10 cellular contexts compared by ENCODE assay signal in genomic region chr3:15102256-15102655, GRCh38. TPM values are rescaled to one million over a fixed set of nuclear protein-coding genes. Genes with fewer than 3 reads are reported as not detected.
DNase-seq lines count a peak whose midpoint lies in the region; ATAC-seq, FAIRE-seq and TF ChIP-seq lines count a peak whose summit lies in the region.
"Had no signal": no experiment of that assay in that cellular context is flagged by ENCODE, and none has a peak within 500 bp of the region (broad histone marks: within the 10 kb centered on the region; RNA-seq: fewer than 3 reads in every experiment).

No MANE protein-coding gene starts in this region.

- intact Hi-C loops in heart left ventricle (cut with DNase I) (loop anchor here in 3 of 10 donors (2.0 to 10.0 kb wide), 3 partner anchors 105 to 303 kb away; partner anchors contain the start of gene CAPN7 (in 2 of the 3)), pancreas (cut with DNase I) (no loop called here)

- 24 to 34% (median 29%) methylated on average over 4 of the region's 4 CpGs for WGBS in heart left ventricle, 4 donors
- WGBS in pancreas, 2 donors = 18 to 21% methylated on average over 4 of the region's 4 CpGs
- WGBS in mesendoderm (ENCODE audit: extremely low coverage, insufficient coverage, low lambda C conversion rate) = no CpG with 5 or more reads among the region's 4 CpGs

- ATAC-seq in heart left ventricle (peak; percentile 88 to 93 (median 90)), pancreas (peak; percentile 40 to 68 (median 52))
- ATAC-seq: naive thymus-derived CD4-positive, alpha-beta T cell had no signal

- H2BK15ac ChIP-seq in mesendoderm (replicated peaks; ENCODE audit: low read depth) = no peak overlapping the region

- H3K18ac ChIP-seq in mesendoderm (ENCODE audit: low read length) = no peak overlapping the region

- no peak overlapping the region for H3K9ac ChIP-seq in mesendoderm (ENCODE audit: low read length)

- H2BK120ac ChIP-seq in mesendoderm (ENCODE audit: low read depth, low read length) = no peak overlapping the region

- H4K8ac ChIP-seq in mesendoderm (ENCODE audit: low read depth, low read length) = no peak overlapping the region

- peaks cover 10% of the 10 kb centered on the region for H3K79me1 ChIP-seq in mesendoderm (ENCODE audit: low read length)

- H2BK5ac ChIP-seq in mesendoderm (ENCODE audit: low read length) = no peak overlapping the region

- peaks cover 9% of the 10 kb centered on the region for H3K79me2 ChIP-seq in mesendoderm (ENCODE audit: control insufficient read depth, insufficient read depth, low read length)

- peak overlapping the region; percentile 2; the same call in 1 of the 2 replicates for H3K27ac ChIP-seq in VCaP
- H3K27ac ChIP-seq in heart left ventricle = peak overlapping the region; percentile 74 to 94 (median 84)
- H3K27ac ChIP-seq in pancreas = peak overlapping the region in 1 of 4 donors; percentile 37
- no peak overlapping the region for H3K27ac ChIP-seq in mesendoderm (ENCODE audit: low read depth, low read length)

- no peaks in the 10 kb centered on the region for H3K27me3 ChIP-seq in heart left ventricle
- H3K27me3 ChIP-seq in pancreas = no peaks in the 10 kb centered on the region
- no peaks in the 10 kb centered on the region for H3K27me3 ChIP-seq in mesendoderm (ENCODE audit: insufficient read depth, low read length, poor library complexity)

- H3K56ac ChIP-seq in mesendoderm (ENCODE audit: low read length) = no peak overlapping the region

- H2AK5ac ChIP-seq in mesendoderm (ENCODE audit: low read length) = no peak overlapping the region

- no peak for FAIRE-seq in pancreas (lab: Jason Lieb, UNC)

- TF ChIP-seq CTCF in VCaP (conservative IDR thresholded peaks at IDR 0.05) (no peak), heart left ventricle (IDR thresholded peaks at IDR 0.05) (no peak), pancreas (IDR thresholded peaks at IDR 0.05) (no peak)

- TF ChIP-seq POLR2A in heart left ventricle (IDR thresholded peaks at IDR 0.05) = no peak

- H3K4me2 ChIP-seq in mesendoderm (ENCODE audit: low read length) = no peak overlapping the region

- H3K4me1 ChIP-seq in heart left ventricle = peaks cover 3 to 37% (median 15%) of the 10 kb centered on the region in 12 donors
- H3K4me1 ChIP-seq in pancreas = peaks cover 0 to 13% (median 3%) of the 10 kb centered on the region in 3 donors
- peaks cover 5% of the 10 kb centered on the region for H3K4me1 ChIP-seq in mesendoderm (ENCODE audit: control insufficient read depth, low read depth, low read length)

- no peak overlapping the region for H3K4ac ChIP-seq in mesendoderm (ENCODE audit: low read depth, low read length)

- no peaks in the 10 kb centered on the region for H3K9me3 ChIP-seq in heart left ventricle
- no peaks in the 10 kb centered on the region for H3K9me3 ChIP-seq in pancreas

- peak; percentile 78 for DNase-seq in A172 (ENCODE audit: low spot score)
- peak; percentile 85 to 93 (median 86) for DNase-seq in heart left ventricle
- DNase-seq in pancreas = peak; percentile 50 to 87 (median 73)
- DNase-seq in NK-92 treated with Interleukin-12 subunit alpha and Interleukin-12 subunit beta, amount 100 ng/mL, for 24 hours (lab: John Stamatoyannopoulos, UW) = no peak
- DNase-seq in mesendoderm = no peak
- DNase-seq in activated effector memory CD4-positive, alpha-beta T cell treated with Interleukin-2 at 50 U/mL for 16 hours = no peak
- DNase-seq in SK-N-DZ (ENCODE audit: low spot score) = no peak
- DNase-seq: activated naive CD8-positive, alpha-beta T cell treated with anti-CD3 and anti-CD28 coated beads, Interleukin-2, amount 10 ng/mL, durations not matched to agents 7 days and 5 days; naive thymus-derived CD4-positive, alpha-beta T cell had no signal

- H3K4me3 ChIP-seq in heart left ventricle (peak overlapping the region in 1 of 12 donors; percentile 9), pancreas (no peak overlapping the region), mesendoderm (ENCODE audit: low read length) (no peak overlapping the region)

- H3K36me3 ChIP-seq in heart left ventricle (no peaks in the 10 kb centered on the region), pancreas (no peaks in the 10 kb centered on the region), mesendoderm (ENCODE audit: control insufficient read depth, insufficient read depth, low read length) (no peaks in the 10 kb centered on the region)

- H3K23ac ChIP-seq in mesendoderm (ENCODE audit: low read length) = no peak overlapping the region

- no peak overlapping the region for H4K5ac ChIP-seq in mesendoderm (ENCODE audit: low read length)

RNA-seq across cellular contexts. Expression of gene RBSN, which starts 3.3 kb away (rescaled TPM):
- total RNA-seq in A172 (2014; rRNA removed; shearing (Covaris generic)) = 23.3 and 29.0 TPM in 2 replicates
- total RNA-seq in heart left ventricle (10 to 100 TPM; 17.9 to 24.1 (median 21.6) TPM), pancreas (10 to 100 TPM in 1 of 6 donors, 1 to 10 TPM in 5; 7.4 to 10.9 (median 9.0) TPM)
- polyA plus RNA-seq in heart left ventricle (10 to 100 TPM in 1 of 2 donors, 1 to 10 TPM in 1; 5.1 to 17.5 TPM), pancreas (1 to 10 TPM; 5.7 to 6.5 TPM)
- 11.2 TPM for polyA plus RNA-seq in mesendoderm (2013, experiment 1 of 2)
- 10.6 TPM for polyA plus RNA-seq in mesendoderm (2013, experiment 2 of 2)
- polyA plus RNA-seq in SK-N-DZ (2014; cell fraction: cytosol; rRNA removed) = 14.9 and 17.9 TPM in 2 replicates
- 8.8 and 13.7 TPM in 2 replicates for polyA plus RNA-seq in SK-N-DZ (2014; cell fraction: nucleus; rRNA removed)

RNA-seq across cellular contexts. Expression of gene MRPS25, which starts 37.1 kb away (rescaled TPM):
- 22.3 and 24.8 TPM in 2 replicates for total RNA-seq in A172 (2014; rRNA removed; shearing (Covaris generic))
- total RNA-seq in heart left ventricle = 100 to 1,000 TPM in 3 of 9 donors, 10 to 100 TPM in 6; 80.9 to 133 (median 88.8) TPM
- polyA plus RNA-seq in heart left ventricle = 100 to 1,000 TPM; 117 to 173 TPM
- 10 to 100 TPM; 14.3 to 22.0 (median 18.1) TPM for total RNA-seq in pancreas
- polyA plus RNA-seq in pancreas = 10 to 100 TPM; 26.1 to 44.0 TPM
- polyA plus RNA-seq in mesendoderm (2013, experiment 1 of 2) = 28.8 TPM
- 27.1 TPM for polyA plus RNA-seq in mesendoderm (2013, experiment 2 of 2)
- polyA plus RNA-seq in SK-N-DZ (2014; cell fraction: cytosol; rRNA removed) = 68.5 and 74.3 TPM in 2 replicates
- 130 and 216 TPM in 2 replicates for polyA plus RNA-seq in SK-N-DZ (2014; cell fraction: nucleus; rRNA removed)

Comparison
In these comparisons a context has a peak if more than half of its experiments do, and no peak if none do; other contexts are left out.
1. DNase-seq: peak in A172 (single experiment), heart left ventricle (5 of 5) and pancreas (6 of 6); none in NK-92 treated with Interleukin-12 subunit alpha and Interleukin-12 subunit beta, amount 100 ng/mL, for 24 hours (single experiment), mesendoderm (single experiment), activated effector memory CD4-positive, alpha-beta T cell treated with Interleukin-2 at 50 U/mL for 16 hours (single experiment) and SK-N-DZ (single experiment).